27 cellular contexts compared by ENCODE assay signal in genomic region chr6:167407239-167408064, GRCh38.
DNase-seq lines count a peak whose midpoint lies in the region; ATAC-seq and TF ChIP-seq lines count a peak whose summit lies in the region.
"Had no signal": no experiment of that assay in that cellular context is flagged by ENCODE, and none has a peak within 500 bp of the region (broad histone marks: within the 10 kb centered on the region; RNA-seq: fewer than 3 reads in every experiment).

No MANE protein-coding gene starts in this region.

- H3K4me3 Mint-ChIP-seq in H9 (peak overlapping the region in 1 of 2 experiments; percentile 21; a peak in 1 of 5 replicates), osteocyte (ENCODE audit: unreplicated experiment) (no peak overlapping the region)
- H3K4me3 Mint-ChIP-seq: CD4-positive, alpha-beta T cell had no signal

- no peak overlapping the region for H2AK5ac ChIP-seq in H9 (ENCODE audit: insufficient read length, low read length)

- H2BK5ac ChIP-seq in H9 (ENCODE audit: insufficient read length, low read length) = no peak overlapping the region

- no peak overlapping the region for H2AFZ ChIP-seq in H9 (ENCODE audit: low read length)
- H2AFZ ChIP-seq: PC-9 had no signal

- H3K27me3 Mint-ChIP-seq in H9 (ENCODE audit: low read depth) (peaks cover 14% of the 10 kb centered on the region), osteocyte (ENCODE audit: unreplicated experiment) (peaks cover 14% of the 10 kb centered on the region)

- no peaks in the 10 kb centered on the region for H3K36me3 ChIP-seq in heart left ventricle
- H3K36me3 ChIP-seq: BLaER1 treated with 17β-estradiol and CSF1 and Interleukin-3, amounts not matched to agents 10 nM and 100 nM had no signal

- no peak overlapping the region for H2BK12ac ChIP-seq in H9 (ENCODE audit: insufficient read length, low read depth, low read length)

- no peak overlapping the region for H3K18ac ChIP-seq in H9 (ENCODE audit: insufficient read length, low read depth, low read length)

- H3K4me1 Mint-ChIP-seq in H9 (peaks cover 35 to 38% of the 10 kb centered on the region in 2 experiments), osteocyte (ENCODE audit: unreplicated experiment) (no peaks in the 10 kb centered on the region)

- H4K20me1 ChIP-seq in H9 (ENCODE audit: control insufficient read depth, insufficient read depth, insufficient read length) = no peaks in the 10 kb centered on the region
- H4K20me1 ChIP-seq: BLaER1 treated with 17β-estradiol and CSF1 and Interleukin-3, amounts not matched to agents 10 nM and 100 nM had no signal

- no peaks in the 10 kb centered on the region for H3K23me2 ChIP-seq in H9 (ENCODE audit: insufficient read length, low read depth, low read length, poor library complexity, severe bottlenecking)

- H4K8ac ChIP-seq in H9 (replicated peaks; ENCODE audit: insufficient read length, low read depth, low read length) = no peak overlapping the region

- H3K79me1 ChIP-seq in H9 (ENCODE audit: insufficient read depth, low read depth, low read length, poor library complexity, severe bottlenecking) = no peaks in the 10 kb centered on the region

- TF ChIP-seq POLR2A in heart left ventricle (IDR thresholded peaks at IDR 0.05) = no peak

- no peaks in the 10 kb centered on the region for H3K79me2 ChIP-seq in H9 (ENCODE audit: insufficient read depth, low read length)

- H3K4me3 ChIP-seq in coronary artery (no peak overlapping the region), heart left ventricle (no peak overlapping the region)
- H3K4me3 ChIP-seq: A549; BLaER1 treated with 17β-estradiol and CSF1 and Interleukin-3, amounts not matched to agents 10 nM and 100 nM; PC-9 had no signal

- ATAC-seq in heart left ventricle (no peak), GM19035 (IDR thresholded peaks at IDR 0.05; ENCODE audit: unreplicated experiment) (no peak)
- ATAC-seq in stimulated activated naive CD8-positive, alpha-beta T cell treated with anti-CD3 and anti-CD28 coated beads, Interleukin-15, Interleukin-2, amounts not matched to agents 100 U/mL and 50 U/mL, for 24 hours = no peak
- ATAC-seq: A549 had no signal

- peak overlapping the region; percentile 57; the same call in 1 of the 2 replicates for H3K14ac ChIP-seq in H9 (ENCODE audit: insufficient read depth, low read length)

- H4K91ac ChIP-seq in H9 (ENCODE audit: insufficient read length, low read depth, low read length) = no peak overlapping the region

- TF ChIP-seq CTCF in H9 (conservative IDR thresholded peaks at IDR 0.05) = no peak
- TF ChIP-seq CTCF in coronary artery (IDR thresholded peaks at IDR 0.05) = no peak
- no peak for TF ChIP-seq CTCF in osteocyte (IDR thresholded peaks at IDR 0.05)
- no peak for TF ChIP-seq CTCF in heart left ventricle (IDR thresholded peaks at IDR 0.05)

- H3K9me3 Mint-ChIP-seq in H9 = no peaks in the 10 kb centered on the region; a peak in 1 of 5 replicates
- no peaks in the 10 kb centered on the region for H3K9me3 Mint-ChIP-seq in osteocyte (ENCODE audit: unreplicated experiment)
- H3K9me3 Mint-ChIP-seq: CD4-positive, alpha-beta T cell had no signal

- no peak overlapping the region for H4K5ac ChIP-seq in H9 (ENCODE audit: insufficient read length, low read depth, low read length)

- no peak overlapping the region for H2BK15ac ChIP-seq in H9 (ENCODE audit: low read depth, low read length)

- intact Hi-C loops in heart left ventricle (cut with DNase I) = loop anchor here in 2 of 10 donors (2.0 to 5.0 kb wide), 2 partner anchors 159 to 160 kb away; no protein-coding TSS in a partner anchor

- H3K27me3 ChIP-seq in H9 (ENCODE audit: insufficient read depth, low read length) (no peaks in the 10 kb centered on the region), heart left ventricle (peaks cover 0 to 17% (median 0%) of the 10 kb centered on the region in 9 donors)
- H3K27me3 ChIP-seq: BLaER1 treated with 17β-estradiol and CSF1 and Interleukin-3, amounts not matched to agents 10 nM and 100 nM had no signal

- H3K27ac Mint-ChIP-seq in H9 (peak overlapping the region in 1 of 3 experiments; percentile 90; a peak in 2 of 7 replicates), osteocyte (ENCODE audit: unreplicated experiment) (no peak overlapping the region)
- H3K27ac Mint-ChIP-seq: CD4-positive, alpha-beta T cell had no signal

- H3K23ac ChIP-seq in H9 (ENCODE audit: insufficient read length, low read depth, low read length) = no peak overlapping the region

- DNase-seq in H9 (peak; percentile 25), coronary artery (ENCODE audit: low spot score) (peak; percentile 47), islet precursor cell (peak; percentile 45), osteocyte (ENCODE audit: extremely low spot score, unreplicated experiment) (peak; percentile 75), SKM-1 (lab: John Stamatoyannopoulos, UW; ENCODE audit: unreplicated experiment) (no peak), heart left ventricle (no peak)
- no peak for DNase-seq in stimulated activated naive CD8-positive, alpha-beta T cell treated with anti-CD3 and anti-CD28 coated beads, Interleukin-15, Interleukin-2, amounts not matched to agents 100 U/mL and 50 U/mL, for 24 hours
- DNase-seq: AML-193; CD4-positive, alpha-beta T cell; COR-L47; DMS53; KBM-7; MV-4-11; NCI-H1105; NCI-H146; NCI-H1930; NCI-H2107; NCI-H446; NCI-H524 treated with DMSO at 0.1 percent for 48 hours; NCI-H774; NK-92 treated with Interleukin-12 subunit alpha and Interleukin-12 subunit beta, amount 100 ng/mL, for 24 hours; PC-9; SHP77 had no signal

- H3K9ac ChIP-seq in H9 (ENCODE audit: extremely low read depth, insufficient read length, low read length) = no peak overlapping the region
- H3K9ac ChIP-seq: BLaER1 treated with 17β-estradiol and CSF1 and Interleukin-3, amounts not matched to agents 10 nM and 100 nM had no signal

- no peaks in the 10 kb centered on the region; the same call in 1 of the 2 replicates for H3K4me1 ChIP-seq in H9 (ENCODE audit: insufficient read depth, low read length)
- H3K4me1 ChIP-seq in heart left ventricle = no peaks in the 10 kb centered on the region
- H3K4me1 ChIP-seq: A549; BLaER1 treated with 17β-estradiol and CSF1 and Interleukin-3, amounts not matched to agents 10 nM and 100 nM had no signal

- H3K56ac ChIP-seq in H9 (ENCODE audit: insufficient read length, low read depth, low read length) = no peak overlapping the region

- H2BK120ac ChIP-seq in H9 (ENCODE audit: low read depth, low read length, poor library complexity, severe bottlenecking) = no peak overlapping the region

- no peak overlapping the region for H3K27ac ChIP-seq in H9 (ENCODE audit: insufficient read length, low read depth, low read length)
- H3K27ac ChIP-seq in coronary artery = no peak overlapping the region
- H3K27ac ChIP-seq in heart left ventricle = no peak overlapping the region
- H3K27ac ChIP-seq: A549; BLaER1 treated with 17β-estradiol and CSF1 and Interleukin-3, amounts not matched to agents 10 nM and 100 nM; PC-9; RWPE1 had no signal

- H3T11ph ChIP-seq in H9 (ENCODE audit: low read length) = no peak overlapping the region

- H2BK20ac ChIP-seq in H9 (ENCODE audit: low read depth, low read length, poor library complexity, severe bottlenecking) = no peak overlapping the region

- no peak overlapping the region for H3K4me2 ChIP-seq in H9 (ENCODE audit: insufficient read depth, insufficient read length, low read length)
- H3K4me2 ChIP-seq: A549; BLaER1 treated with 17β-estradiol and CSF1 and Interleukin-3, amounts not matched to agents 10 nM and 100 nM; PC-9 had no signal

- WGBS in H9 (ENCODE audit: extremely low coverage, insufficient read length, low lambda C conversion rate) = no CpG with 5 or more reads among the region's 19 CpGs
- WGBS in heart left ventricle, 4 donors = 76 to 84% (median 79%) methylated on average over 12 to 19 of the region's 19 CpGs

- H3K9me3 ChIP-seq in H9 (ENCODE audit: control insufficient read depth, low read depth, low read length) (no peaks in the 10 kb centered on the region), heart left ventricle (no peaks in the 10 kb centered on the region)
- H3K9me3 ChIP-seq: A549; BLaER1 treated with 17β-estradiol and CSF1 and Interleukin-3, amounts not matched to agents 10 nM and 100 nM had no signal

- H3K36me3 Mint-ChIP-seq in H9 (ENCODE audit: insufficient read depth in 1 of 3, low read depth in 3 of 3) (no peaks in the 10 kb centered on the region; a peak in 1 of 7 replicates), osteocyte (ENCODE audit: unreplicated experiment) (no peaks in the 10 kb centered on the region)

- no peak overlapping the region for H3K4ac ChIP-seq in H9 (ENCODE audit: low read depth, low read length)

Comparison
In these comparisons a context has a peak if more than half of its experiments do, and no peak if none do; other contexts are left out.
1. DNase-seq: peak in H9 (single experiment), coronary artery (single experiment), islet precursor cell (single experiment) and osteocyte (single experiment); none in SKM-1 (single experiment), heart left ventricle (0 of 5) and stimulated activated naive CD8-positive, alpha-beta T cell treated with anti-CD3 and anti-CD28 coated beads, Interleukin-15, Interleukin-2, amounts not matched to agents 100 U/mL and 50 U/mL, for 24 hours (single experiment).